ENCODE assay signal across 15 cellular contexts in the genomic region with DNA sequence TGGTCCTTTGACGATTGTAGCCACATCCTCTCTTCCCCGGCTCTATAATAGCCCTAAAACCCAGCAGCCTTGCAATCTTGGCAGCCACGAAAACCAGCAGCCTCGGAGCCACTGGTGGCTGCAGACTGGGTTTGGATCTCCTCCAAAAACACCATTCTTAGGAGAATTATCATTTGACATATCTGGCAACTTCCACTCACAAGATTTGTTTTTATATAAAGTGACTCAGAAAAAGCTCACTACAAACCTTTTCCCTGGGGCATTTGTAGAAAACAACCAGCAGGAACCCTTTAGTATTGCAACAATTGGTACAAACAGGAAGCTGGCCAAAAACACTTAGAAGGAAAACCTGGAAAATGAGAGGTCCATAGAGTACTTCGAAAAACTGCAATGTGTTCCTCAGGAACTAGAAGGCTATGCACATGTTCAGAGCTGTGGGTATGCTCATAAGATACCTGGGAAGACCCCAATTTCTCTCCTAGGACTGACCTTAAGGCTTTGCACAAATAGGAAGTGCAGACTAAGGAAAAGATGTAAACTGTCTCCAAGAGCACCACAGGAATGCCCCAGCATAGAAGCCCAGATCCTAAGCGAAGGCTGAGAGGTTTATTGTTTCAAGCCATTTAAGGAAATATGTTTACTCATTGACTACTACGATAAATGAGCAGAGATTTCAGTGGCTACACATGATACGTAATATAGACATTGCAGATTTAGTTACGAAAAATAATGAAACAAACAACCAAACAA.
DNase-seq lines count a peak whose midpoint lies in the region; ATAC-seq and TF ChIP-seq lines count a peak whose summit lies in the region.
"Had no signal": no experiment of that assay in that cellular context is flagged by ENCODE, and none has a peak within 500 bp of the region (broad histone marks: within the 10 kb centered on the region; RNA-seq: fewer than 3 reads in every experiment).

No MANE protein-coding gene starts in this region.

- ATAC-seq in GM21529 (IDR thresholded peaks at IDR 0.05; ENCODE audit: unreplicated experiment) (no peak), HG02884 (IDR thresholded peaks at IDR 0.05; ENCODE audit: unreplicated experiment) (no peak), T-helper 17 cell (no peak)
- ATAC-seq: SK-N-SH treated with all-trans-retinoic acid at 6 μM for 48 hours had no signal

- H3K27ac Mint-ChIP-seq in activated T-cell treated with anti-CD3 and anti-CD28 coated beads, Interleukin-2, amount 50 U/mL, for 24 hours: no peak overlapping the region
- no peak overlapping the region for H3K27ac Mint-ChIP-seq in T-helper 17 cell
- H3K27ac Mint-ChIP-seq: activated CD4-positive, alpha-beta memory T cell treated with anti-CD3 and anti-CD28 coated beads, Interleukin-2, amount 10 ng/mL, durations not matched to agents 7 days and 5 days had no signal

- no peak overlapping the region for H3K4me3 Mint-ChIP-seq in activated T-cell treated with anti-CD3 and anti-CD28 coated beads, Interleukin-2, amount 50 U/mL, for 24 hours
- H3K4me3 Mint-ChIP-seq in T-helper 17 cell: no peak overlapping the region
- H3K4me3 Mint-ChIP-seq: activated CD4-positive, alpha-beta memory T cell treated with anti-CD3 and anti-CD28 coated beads, Interleukin-2, amount 10 ng/mL, durations not matched to agents 7 days and 5 days had no signal

- H3K9me3 Mint-ChIP-seq in activated T-cell treated with anti-CD3 and anti-CD28 coated beads, Interleukin-2, amount 50 U/mL, for 24 hours: peaks cover 19% of the 10 kb centered on the region

- H3K4me3 ChIP-seq in A673 (ENCODE audit: low read depth, low read length, poor library complexity, severe bottlenecking) (no peak overlapping the region), HFF-Myc (replicated peaks; ENCODE audit: low read depth, low read length) (no peak overlapping the region), SJSA1 (no peak overlapping the region), fibroblast of the aortic adventitia (ENCODE audit: low read depth, low read length) (no peak overlapping the region)
- H3K4me3 ChIP-seq: adrenal gland had no signal

- no peaks in the 10 kb centered on the region for H3K4me1 ChIP-seq in A673 (ENCODE audit: insufficient read depth, low read length, poor library complexity, severe bottlenecking)
- H3K4me1 ChIP-seq in SJSA1 (replicated peaks): no peaks in the 10 kb centered on the region
- H3K4me1 ChIP-seq: adrenal gland, parathyroid adenoma had no signal

- CTCF ChIA-PET in A673 (lab: Charles Lee): no interaction called here

- H3K27ac ChIP-seq in A673 (ENCODE audit: low read depth, low read length, poor library complexity, severe bottlenecking) (no peak overlapping the region), SJSA1 (0 out of 2 replicates have a peak overlapping the region, but pooled peaks have one; percentile 7)
- H3K27ac ChIP-seq: adrenal gland, parathyroid adenoma had no signal

- no TSS peak for BruUV-seq in A673 (replicated peaks; lab: Mats Ljungman, UMichigan)

- POLR2A ChIA-PET in A673 (lab: Charles Lee; ENCODE audit: low non-redundant PET): no interaction called here

- H3K4me1 Mint-ChIP-seq in activated T-cell treated with anti-CD3 and anti-CD28 coated beads, Interleukin-2, amount 50 U/mL, for 24 hours (ENCODE audit: low read depth): no peaks in the 10 kb centered on the region
- H3K4me1 Mint-ChIP-seq in T-helper 17 cell: no peaks in the 10 kb centered on the region
- H3K4me1 Mint-ChIP-seq: activated CD4-positive, alpha-beta memory T cell treated with anti-CD3 and anti-CD28 coated beads, Interleukin-2, amount 10 ng/mL, durations not matched to agents 7 days and 5 days had no signal

- no peaks in the 10 kb centered on the region for H3K9me3 ChIP-seq in A673 (ENCODE audit: low read depth, low read length, poor library complexity, severe bottlenecking)
- H3K9me3 ChIP-seq in SJSA1 (replicated peaks): no peaks in the 10 kb centered on the region; the same call in 1 of the 2 replicates
- H3K9me3 ChIP-seq in T-helper 17 cell (ENCODE audit: control insufficient read depth, low read length, poor library complexity, severe bottlenecking): peaks cover 2% of the 10 kb centered on the region
- H3K9me3 ChIP-seq: adrenal gland had no signal

- peaks cover 7% of the 10 kb centered on the region for H3K27me3 Mint-ChIP-seq in activated T-cell treated with anti-CD3 and anti-CD28 coated beads, Interleukin-2, amount 50 U/mL, for 24 hours
- H3K27me3 Mint-ChIP-seq in T-helper 17 cell: no peaks in the 10 kb centered on the region
- H3K27me3 Mint-ChIP-seq: activated CD4-positive, alpha-beta memory T cell treated with anti-CD3 and anti-CD28 coated beads, Interleukin-2, amount 10 ng/mL, durations not matched to agents 7 days and 5 days had no signal

- H3K27me3 ChIP-seq in A673 (replicated peaks; ENCODE audit: insufficient read depth, low read depth, low read length, poor library complexity) (no peaks in the 10 kb centered on the region), SJSA1 (replicated peaks) (peaks cover 3% of the 10 kb centered on the region; the same call in 1 of the 2 replicates)
- H3K27me3 ChIP-seq: adrenal gland had no signal

- no peaks in the 10 kb centered on the region for H3K36me3 Mint-ChIP-seq in activated T-cell treated with anti-CD3 and anti-CD28 coated beads, Interleukin-2, amount 50 U/mL, for 24 hours (ENCODE audit: low read depth)
- no peaks in the 10 kb centered on the region for H3K36me3 Mint-ChIP-seq in T-helper 17 cell (ENCODE audit: low read depth)

- TF ChIP-seq CTCF in A673 (conservative IDR thresholded peaks at IDR 0.05; ENCODE audit: low read depth, low read length) (no peak), HFF-Myc (IDR thresholded peaks at IDR 0.05; ENCODE audit: low read depth, low read length, missing control alignments) (no peak), fibroblast of the aortic adventitia (IDR thresholded peaks at IDR 0.05; ENCODE audit: insufficient read depth, low read length) (no peak)

- DNase-seq in A673 (ENCODE audit: low spot score): peak; percentile 20
- peak; percentile 92 for DNase-seq in HFF-Myc (ENCODE audit: extremely low read depth, low read depth)
- DNase-seq in SJSA1 (ENCODE audit: low read depth in 1 of 2, low spot score in 2 of 2): peak in 1 of 2 experiments; percentile 71
- peak; percentile 7 for DNase-seq in fibroblast of the aortic adventitia (ENCODE audit: low read depth)
- no peak for DNase-seq in activated T-cell treated with anti-CD3 and anti-CD28 coated beads, Interleukin-2, amount 50 U/mL, for 24 hours
- no peak for DNase-seq in T-helper 17 cell
- DNase-seq: ACHN; activated CD4-positive, alpha-beta memory T cell treated with anti-CD3 and anti-CD28 coated beads, Interleukin-2, amount 10 ng/mL, durations not matched to agents 7 days and 5 days; adrenal gland; cortex of kidney; NCI-H1092 treated with DMSO at 0.1 percent for 48 hours had no signal

- no peaks in the 10 kb centered on the region for H3K36me3 ChIP-seq in A673 (ENCODE audit: insufficient read depth, low read length, poor library complexity, severe bottlenecking)
- H3K36me3 ChIP-seq in SJSA1: no peaks in the 10 kb centered on the region
- H3K36me3 ChIP-seq: adrenal gland had no signal

- intact Hi-C loops in A673 (cut with micrococcal nuclease; ENCODE audit: unreplicated experiment): no loop called here

Comparison
In these comparisons a context has a peak if more than half of its experiments do, and no peak if none do; other contexts are left out.
1. DNase-seq: peak in A673 (single experiment), HFF-Myc (single experiment) and fibroblast of the aortic adventitia (single experiment); none in activated T-cell treated with anti-CD3 and anti-CD28 coated beads, Interleukin-2, amount 50 U/mL, for 24 hours (single experiment) and T-helper 17 cell (0 of 3).